ENCODE assay signal across 7 cellular contexts in the genomic region with DNA sequence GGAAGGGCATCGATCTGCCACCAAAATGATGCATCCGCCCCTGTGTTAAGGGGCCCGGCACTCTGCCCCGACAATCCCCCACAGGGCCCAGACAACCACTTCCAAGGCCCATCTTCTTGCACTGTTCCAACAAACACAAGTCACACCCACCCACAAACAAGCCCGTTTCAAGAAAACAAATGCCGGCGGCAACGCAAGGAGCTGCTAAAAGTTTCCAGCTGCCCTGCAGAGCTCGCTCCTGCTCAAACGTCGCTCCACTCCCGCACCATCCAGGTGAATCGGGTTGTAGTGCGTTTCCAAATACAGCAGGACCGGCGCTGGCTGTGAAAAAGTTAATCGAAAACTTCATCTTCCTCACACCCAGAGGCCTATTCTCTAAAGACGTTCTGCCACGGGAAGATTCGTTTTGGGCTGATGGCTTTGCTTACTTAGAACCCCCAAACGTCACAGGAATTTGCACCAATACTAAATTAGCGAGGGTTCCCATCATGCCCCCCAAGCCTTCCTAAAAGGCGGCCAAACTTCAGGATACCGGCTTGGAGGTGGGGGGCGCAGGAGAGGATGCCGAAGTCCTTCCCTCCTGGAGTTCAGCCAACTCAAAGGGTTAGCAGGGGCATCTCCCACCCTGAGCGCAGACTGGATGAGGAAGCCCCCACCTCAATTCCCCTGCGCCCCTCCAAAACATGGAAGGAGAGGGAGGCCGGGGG.
DNase-seq lines count a peak whose midpoint lies in the region; ATAC-seq lines count a peak whose summit lies in the region.

No MANE protein-coding gene starts in this region.

- H3K36me3 ChIP-seq in NT2/D1 (ENCODE audit: insufficient read depth, insufficient read length, low read length) (no peaks in the 10 kb centered on the region), iPS-18a (ENCODE audit: control insufficient read depth, low read depth, low read length) (no peaks in the 10 kb centered on the region)

- H3K4me3 Mint-ChIP-seq in activated naive CD4-positive, alpha-beta T cell treated with anti-CD3 and anti-CD28 coated beads, Interleukin-2, amount 50 U/mL, for 24 hours: peak overlapping the region; percentile 87
- H3K4me3 Mint-ChIP-seq in stimulated activated naive B cell treated with anti-CD40 and anti-IgM and Interleukin-4, amounts not matched to agents 10 μg/mL and 1 μg/mL and 100 μg/mL, for 72 hours: peak overlapping the region; percentile 72 to 97

- H3K9ac ChIP-seq in NT2/D1 (ENCODE audit: insufficient read length, low read depth) (peak overlapping the region; percentile 64), iPS-18a (ENCODE audit: low read length) (no peak overlapping the region)

- H3K4me3 ChIP-seq in NT2/D1 (ENCODE audit: insufficient read length, low read depth) (peak overlapping the region; percentile 49), iPS-18a (ENCODE audit: low read length) (peak overlapping the region; percentile 57)

- H3K27ac Mint-ChIP-seq in activated naive CD4-positive, alpha-beta T cell treated with anti-CD3 and anti-CD28 coated beads, Interleukin-2, amount 50 U/mL, for 24 hours: peak overlapping the region; percentile 79
- peak overlapping the region; percentile 37 for H3K27ac Mint-ChIP-seq in stimulated activated naive B cell treated with anti-CD40 and anti-IgM and Interleukin-4, amounts not matched to agents 10 μg/mL and 1 μg/mL and 100 μg/mL, for 72 hours

- peaks cover 59% of the 10 kb centered on the region for H3K4me1 Mint-ChIP-seq in activated naive CD4-positive, alpha-beta T cell treated with anti-CD3 and anti-CD28 coated beads, Interleukin-2, amount 50 U/mL, for 24 hours
- peaks cover 24 to 35% of the 10 kb centered on the region in 2 donors for H3K4me1 Mint-ChIP-seq in stimulated activated naive B cell treated with anti-CD40 and anti-IgM and Interleukin-4, amounts not matched to agents 10 μg/mL and 1 μg/mL and 100 μg/mL, for 72 hours

- no peaks in the 10 kb centered on the region for H3K9me3 ChIP-seq in NT2/D1 (ENCODE audit: insufficient read depth, low read length)
- H3K9me3 ChIP-seq in iPS-18a (ENCODE audit: control insufficient read depth, low read depth, low read length): no peaks in the 10 kb centered on the region

- H3K27me3 ChIP-seq in NT2/D1 (ENCODE audit: insufficient read depth, insufficient read length): peaks cover 58% of the 10 kb centered on the region
- H3K27me3 ChIP-seq in iPS-18a (ENCODE audit: control insufficient read depth, insufficient read depth, low read length): peaks cover 42% of the 10 kb centered on the region

- H3K4me1 ChIP-seq in NT2/D1 (ENCODE audit: insufficient read depth, insufficient read length): peaks cover 2% of the 10 kb centered on the region
- H3K4me1 ChIP-seq in iPS-18a (ENCODE audit: control insufficient read depth, low read depth, low read length): peaks cover 5% of the 10 kb centered on the region

- no peak for DNase-seq in NT2/D1 (ENCODE audit: low read depth, low spot score)
- DNase-seq in stimulated activated naive B cell treated with anti-CD40 and anti-IgM and Interleukin-4, amounts not matched to agents 10 μg/mL and 1 μg/mL and 100 μg/mL, for 72 hours: no peak
- DNase-seq in HPDE6-E6E7 (ENCODE audit: extremely low spot score): no peak
- DNase-seq in RKO (ENCODE audit: low spot score): no peak

- H3K27ac ChIP-seq in iPS-18a (ENCODE audit: low read length): no peak overlapping the region

- no peak for ATAC-seq in stimulated activated naive B cell treated with anti-CD40 and anti-IgM and Interleukin-4, amounts not matched to agents 10 μg/mL and 1 μg/mL and 100 μg/mL, for 72 hours (replicated peaks)
- no peak for ATAC-seq in GM18868 (IDR thresholded peaks at IDR 0.05; ENCODE audit: unreplicated experiment)

- H3K9me3 Mint-ChIP-seq in activated naive CD4-positive, alpha-beta T cell treated with anti-CD3 and anti-CD28 coated beads, Interleukin-2, amount 50 U/mL, for 24 hours: no peaks in the 10 kb centered on the region
- no peaks in the 10 kb centered on the region for H3K9me3 Mint-ChIP-seq in stimulated activated naive B cell treated with anti-CD40 and anti-IgM and Interleukin-4, amounts not matched to agents 10 μg/mL and 1 μg/mL and 100 μg/mL, for 72 hours

- H3K36me3 Mint-ChIP-seq in activated naive CD4-positive, alpha-beta T cell treated with anti-CD3 and anti-CD28 coated beads, Interleukin-2, amount 50 U/mL, for 24 hours: no peaks in the 10 kb centered on the region
- peaks cover 0 to 1% of the 10 kb centered on the region in 2 donors for H3K36me3 Mint-ChIP-seq in stimulated activated naive B cell treated with anti-CD40 and anti-IgM and Interleukin-4, amounts not matched to agents 10 μg/mL and 1 μg/mL and 100 μg/mL, for 72 hours

- H3K27me3 Mint-ChIP-seq in activated naive CD4-positive, alpha-beta T cell treated with anti-CD3 and anti-CD28 coated beads, Interleukin-2, amount 50 U/mL, for 24 hours: no peaks in the 10 kb centered on the region
- no peaks in the 10 kb centered on the region for H3K27me3 Mint-ChIP-seq in stimulated activated naive B cell treated with anti-CD40 and anti-IgM and Interleukin-4, amounts not matched to agents 10 μg/mL and 1 μg/mL and 100 μg/mL, for 72 hours
